In the genomic region with DNA sequence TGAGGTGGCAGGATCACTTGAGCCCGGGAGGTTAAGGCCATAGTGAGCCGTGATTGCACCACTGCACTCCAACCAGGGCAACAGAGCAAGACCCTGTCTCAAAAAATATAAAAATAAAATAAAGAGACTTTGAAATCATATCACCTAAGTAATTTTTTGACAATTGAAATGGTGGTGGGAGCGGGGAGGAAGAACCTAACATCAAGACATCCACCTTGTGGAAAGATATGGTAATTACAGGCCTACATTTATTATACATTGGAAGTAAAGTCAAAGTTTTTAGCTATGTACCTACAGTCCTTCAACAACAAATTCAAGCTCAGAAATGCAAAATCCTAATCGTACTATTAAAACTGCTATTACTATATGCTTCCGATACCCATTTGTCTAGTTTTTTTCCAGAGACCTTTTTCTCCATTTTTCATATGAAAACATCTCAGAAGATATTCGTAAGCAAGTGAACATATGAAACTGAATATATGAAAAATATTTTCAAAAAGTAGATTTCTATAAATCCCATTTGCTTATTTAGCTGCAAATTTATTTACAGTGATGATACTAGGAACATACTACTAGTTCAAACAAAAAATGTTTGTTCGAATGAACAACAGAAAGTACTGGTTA, we compare ENCODE assay signal across 8 cellular contexts.
DNase-seq lines count a peak whose midpoint lies in the region; ATAC-seq and TF ChIP-seq lines count a peak whose summit lies in the region.

No MANE protein-coding gene starts in this region.

- DNase-seq in AML-193 (lab: John Stamatoyannopoulos, UW) (peak; percentile 50 to 65), H9 (no peak), NCI-H748 (lab: John Stamatoyannopoulos, UW; ENCODE audit: unreplicated experiment) (peak; percentile 36), dermis microvascular lymphatic vessel endothelial cell (ENCODE audit: low read depth in 2 of 2) (peak; percentile 46 to 54), neuronal stem cell (ENCODE audit: low spot score) (peak; percentile 20)
- DNase-seq in activated CD8-positive, alpha-beta memory T cell treated with anti-CD3 and anti-CD28 coated beads, Interleukin-2, amount 10 ng/mL, durations not matched to agents 7 days and 5 days, result no peak
- no peak for DNase-seq in activated CD4-positive, alpha-beta T cell treated with anti-CD3 and anti-CD28 coated beads, Interleukin-2, amount 10 ng/mL, durations not matched to agents 7 days and 5 days
- no peak for DNase-seq in stimulated activated CD4-positive, alpha-beta T cell treated with anti-CD3 and anti-CD28 coated beads, Interleukin-4, amount 100 ng/mL, for 4 hours

- no peaks in the 10 kb centered on the region for H3K36me3 ChIP-seq in neuronal stem cell (replicated peaks in 1 of 2; ENCODE audit: control insufficient read depth in 2 of 2, insufficient read depth in 2 of 2, low read length in 2 of 2)

- H3K27ac ChIP-seq in H9 (ENCODE audit: insufficient read length, low read depth, low read length) (no peak overlapping the region), neuronal stem cell (replicated peaks; ENCODE audit: low read length) (no peak overlapping the region)

- no peak overlapping the region for H3K56ac ChIP-seq in H9 (ENCODE audit: insufficient read length, low read depth, low read length)

- H3K4ac ChIP-seq in H9 (ENCODE audit: low read depth, low read length), result no peak overlapping the region
- no peak overlapping the region for H3K4ac ChIP-seq in neuronal stem cell (ENCODE audit: low read length)

- H2AFZ ChIP-seq in H9 (ENCODE audit: low read length) (no peak overlapping the region), neuronal stem cell (ENCODE audit: low read length) (no peak overlapping the region)

- H3K9ac ChIP-seq in H9 (ENCODE audit: extremely low read depth, insufficient read length, low read length) (no peak overlapping the region), neuronal stem cell (ENCODE audit: low read depth, low read length, poor library complexity) (no peak overlapping the region)

- H3K27me3 ChIP-seq in H9 (ENCODE audit: insufficient read depth, low read length), result no peaks in the 10 kb centered on the region
- H3K27me3 ChIP-seq in neuronal stem cell (ENCODE audit: control insufficient read depth in 3 of 3, insufficient read depth in 3 of 3, low read depth in 1 of 3, low read length in 3 of 3), result no peaks in the 10 kb centered on the region

- no peak overlapping the region for H3K4me3 ChIP-seq in neuronal stem cell (ENCODE audit: low read length in 2 of 2)

- WGBS in H9 (ENCODE audit: extremely low coverage, insufficient read length, low lambda C conversion rate), result no CpG with 5 or more reads among the region's 7 CpGs
- no CpG with 5 or more reads among the region's 7 CpGs for WGBS in neuronal stem cell (ENCODE audit: extremely low coverage in 2 of 2, insufficient read length in 2 of 2, insufficient replicate concordance in 1 of 2), 2 donors

- H3K4me1 ChIP-seq in H9 (ENCODE audit: insufficient read depth, low read length) (no peaks in the 10 kb centered on the region), neuronal stem cell (ENCODE audit: control insufficient read depth in 2 of 2, insufficient read depth in 1 of 2, low read depth in 1 of 2, low read length in 2 of 2) (no peaks in the 10 kb centered on the region)

- TF ChIP-seq CTCF in H9 (conservative IDR thresholded peaks at IDR 0.05), result peak; percentile 75

- H3K18ac ChIP-seq in H9 (ENCODE audit: insufficient read length, low read depth, low read length), result no peak overlapping the region
- no peak overlapping the region for H3K18ac ChIP-seq in neuronal stem cell (ENCODE audit: low read length)

- H4K91ac ChIP-seq in H9 (ENCODE audit: insufficient read length, low read depth, low read length) (no peak overlapping the region), neuronal stem cell (ENCODE audit: low read depth, low read length, poor library complexity) (no peak overlapping the region)

- H2BK12ac ChIP-seq in H9 (ENCODE audit: insufficient read length, low read depth, low read length) (no peak overlapping the region), neuronal stem cell (ENCODE audit: low read length) (no peak overlapping the region)

- H3K4me2 ChIP-seq in H9 (ENCODE audit: insufficient read depth, insufficient read length, low read length) (no peak overlapping the region), neuronal stem cell (ENCODE audit: insufficient read depth, low read length, poor library complexity, severe bottlenecking) (no peak overlapping the region)

- H3K4me1 Mint-ChIP-seq in H9, result no peaks in the 10 kb centered on the region
- H3K4me1 Mint-ChIP-seq in activated CD8-positive, alpha-beta memory T cell treated with anti-CD3 and anti-CD28 coated beads, Interleukin-2, amount 10 ng/mL, durations not matched to agents 7 days and 5 days, result no peaks in the 10 kb centered on the region
- H3K4me1 Mint-ChIP-seq in activated CD4-positive, alpha-beta T cell treated with anti-CD3 and anti-CD28 coated beads, Interleukin-2, amount 10 ng/mL, durations not matched to agents 7 days and 5 days, result no peaks in the 10 kb centered on the region

- no peak overlapping the region for H2BK20ac ChIP-seq in H9 (ENCODE audit: low read depth, low read length, poor library complexity, severe bottlenecking)

- ATAC-seq in activated CD8-positive, alpha-beta memory T cell treated with anti-CD3 and anti-CD28 coated beads, Interleukin-2, amount 10 ng/mL, durations not matched to agents 7 days and 5 days, result no peak

- POLR2A ChIA-PET in activated CD4-positive, alpha-beta T cell treated with anti-CD3 and anti-CD28 coated beads, Interleukin-2, amount 10 ng/mL, durations not matched to agents 7 days and 5 days (lab: Charles Lee), result no interaction called here

- H3K36me3 Mint-ChIP-seq in H9 (ENCODE audit: insufficient read depth in 1 of 3, low read depth in 3 of 3), result no peaks in the 10 kb centered on the region
- H3K36me3 Mint-ChIP-seq in activated CD8-positive, alpha-beta memory T cell treated with anti-CD3 and anti-CD28 coated beads, Interleukin-2, amount 10 ng/mL, durations not matched to agents 7 days and 5 days, result peaks cover 1% of the 10 kb centered on the region
- no peaks in the 10 kb centered on the region for H3K36me3 Mint-ChIP-seq in activated CD4-positive, alpha-beta T cell treated with anti-CD3 and anti-CD28 coated beads, Interleukin-2, amount 10 ng/mL, durations not matched to agents 7 days and 5 days (ENCODE audit: low read depth)

- H3K14ac ChIP-seq in H9 (ENCODE audit: insufficient read depth, low read length), result no peak overlapping the region
- no peak overlapping the region for H3K14ac ChIP-seq in neuronal stem cell (ENCODE audit: low read length)

- no peaks in the 10 kb centered on the region for H3K79me1 ChIP-seq in H9 (ENCODE audit: insufficient read depth, low read depth, low read length, poor library complexity, severe bottlenecking)
- no peaks in the 10 kb centered on the region for H3K79me1 ChIP-seq in neuronal stem cell (ENCODE audit: low read depth, low read length)

- H3K4me3 Mint-ChIP-seq in H9, result no peak overlapping the region
- H3K4me3 Mint-ChIP-seq in activated CD8-positive, alpha-beta memory T cell treated with anti-CD3 and anti-CD28 coated beads, Interleukin-2, amount 10 ng/mL, durations not matched to agents 7 days and 5 days, result no peak overlapping the region
- no peak overlapping the region for H3K4me3 Mint-ChIP-seq in activated CD4-positive, alpha-beta T cell treated with anti-CD3 and anti-CD28 coated beads, Interleukin-2, amount 10 ng/mL, durations not matched to agents 7 days and 5 days

- no peaks in the 10 kb centered on the region for H3K79me2 ChIP-seq in H9 (ENCODE audit: insufficient read depth, low read length)

- H2BK5ac ChIP-seq in H9 (ENCODE audit: insufficient read length, low read length) (no peak overlapping the region), neuronal stem cell (ENCODE audit: low read length) (no peak overlapping the region)

- no peaks in the 10 kb centered on the region for H4K20me1 ChIP-seq in H9 (ENCODE audit: control insufficient read depth, insufficient read depth, insufficient read length)

- H3K23ac ChIP-seq in H9 (ENCODE audit: insufficient read length, low read depth, low read length) (no peak overlapping the region), neuronal stem cell (ENCODE audit: low read depth, low read length, poor library complexity) (no peak overlapping the region)

- H3K27me3 Mint-ChIP-seq in H9 (ENCODE audit: low read depth), result peaks cover 6% of the 10 kb centered on the region
- H3K27me3 Mint-ChIP-seq in activated CD8-positive, alpha-beta memory T cell treated with anti-CD3 and anti-CD28 coated beads, Interleukin-2, amount 10 ng/mL, durations not matched to agents 7 days and 5 days, result no peaks in the 10 kb centered on the region
- peaks cover 2% of the 10 kb centered on the region for H3K27me3 Mint-ChIP-seq in activated CD4-positive, alpha-beta T cell treated with anti-CD3 and anti-CD28 coated beads, Interleukin-2, amount 10 ng/mL, durations not matched to agents 7 days and 5 days

- H2AK5ac ChIP-seq in H9 (ENCODE audit: insufficient read length, low read length), result no peak overlapping the region
- no peak overlapping the region for H2AK5ac ChIP-seq in neuronal stem cell (ENCODE audit: low read depth, low read length)

- no peak overlapping the region for H4K5ac ChIP-seq in H9 (ENCODE audit: insufficient read length, low read depth, low read length)

- H3K9me3 ChIP-seq in H9 (ENCODE audit: control insufficient read depth, low read depth, low read length) (no peaks in the 10 kb centered on the region), neuronal stem cell (replicated peaks in 1 of 2; ENCODE audit: control insufficient read depth in 2 of 2, insufficient read depth in 1 of 2, low read depth in 1 of 2, low read length in 2 of 2) (no peaks in the 10 kb centered on the region)

- H3K23me2 ChIP-seq in H9 (ENCODE audit: insufficient read length, low read depth, low read length, poor library complexity, severe bottlenecking), result no peaks in the 10 kb centered on the region

- CTCF ChIA-PET in activated CD8-positive, alpha-beta memory T cell treated with anti-CD3 and anti-CD28 coated beads, Interleukin-2, amount 10 ng/mL, durations not matched to agents 7 days and 5 days (lab: Charles Lee), result interaction anchor here (0.7 to 3.3 kb wide), 6 partner anchors 9 to 90 kb away, joined by 3 to 20 read pairs (median 6); a partner anchor contains a TSS
- CTCF ChIA-PET in activated CD4-positive, alpha-beta T cell treated with anti-CD3 and anti-CD28 coated beads, Interleukin-2, amount 10 ng/mL, durations not matched to agents 7 days and 5 days (lab: Charles Lee), result no interaction called here

- no peak overlapping the region for H2BK15ac ChIP-seq in H9 (ENCODE audit: low read depth, low read length)
- no peak overlapping the region for H2BK15ac ChIP-seq in neuronal stem cell (ENCODE audit: low read length)

- H3K27ac Mint-ChIP-seq in H9, result no peak overlapping the region
- no peak overlapping the region for H3K27ac Mint-ChIP-seq in activated CD8-positive, alpha-beta memory T cell treated with anti-CD3 and anti-CD28 coated beads, Interleukin-2, amount 10 ng/mL, durations not matched to agents 7 days and 5 days
- H3K27ac Mint-ChIP-seq in activated CD4-positive, alpha-beta T cell treated with anti-CD3 and anti-CD28 coated beads, Interleukin-2, amount 10 ng/mL, durations not matched to agents 7 days and 5 days, result no peak overlapping the region

- H3K9me3 Mint-ChIP-seq in H9, result peaks cover 0 to 7% of the 10 kb centered on the region in 2 experiments; a peak in 1 of 5 replicates
- no peaks in the 10 kb centered on the region for H3K9me3 Mint-ChIP-seq in activated CD8-positive, alpha-beta memory T cell treated with anti-CD3 and anti-CD28 coated beads, Interleukin-2, amount 10 ng/mL, durations not matched to agents 7 days and 5 days (ENCODE audit: low read depth)
- H3K9me3 Mint-ChIP-seq in activated CD4-positive, alpha-beta T cell treated with anti-CD3 and anti-CD28 coated beads, Interleukin-2, amount 10 ng/mL, durations not matched to agents 7 days and 5 days, result no peaks in the 10 kb centered on the region

- H4K8ac ChIP-seq in H9 (replicated peaks; ENCODE audit: insufficient read length, low read depth, low read length) (no peak overlapping the region), neuronal stem cell (ENCODE audit: low read depth, low read length) (no peak overlapping the region)

- H2BK120ac ChIP-seq in H9 (ENCODE audit: low read depth, low read length, poor library complexity, severe bottlenecking) (no peak overlapping the region), neuronal stem cell (ENCODE audit: low read depth, low read length) (no peak overlapping the region)

- no peak overlapping the region for H3T11ph ChIP-seq in H9 (ENCODE audit: low read length)

Comparison
In these comparisons a context has a peak if more than half of its experiments do, and no peak if none do; other contexts are left out.
1. DNase-seq: peak in AML-193 (2 of 2), NCI-H748 (single experiment), dermis microvascular lymphatic vessel endothelial cell (2 of 2) and neuronal stem cell (single experiment); none in H9 (single experiment), activated CD8-positive, alpha-beta memory T cell treated with anti-CD3 and anti-CD28 coated beads, Interleukin-2, amount 10 ng/mL, durations not matched to agents 7 days and 5 days (single experiment), activated CD4-positive, alpha-beta T cell treated with anti-CD3 and anti-CD28 coated beads, Interleukin-2, amount 10 ng/mL, durations not matched to agents 7 days and 5 days (single experiment) and stimulated activated CD4-positive, alpha-beta T cell treated with anti-CD3 and anti-CD28 coated beads, Interleukin-4, amount 100 ng/mL, for 4 hours (0 of 2).